2 cellular contexts compared by ENCODE assay signal in the genomic region with DNA sequence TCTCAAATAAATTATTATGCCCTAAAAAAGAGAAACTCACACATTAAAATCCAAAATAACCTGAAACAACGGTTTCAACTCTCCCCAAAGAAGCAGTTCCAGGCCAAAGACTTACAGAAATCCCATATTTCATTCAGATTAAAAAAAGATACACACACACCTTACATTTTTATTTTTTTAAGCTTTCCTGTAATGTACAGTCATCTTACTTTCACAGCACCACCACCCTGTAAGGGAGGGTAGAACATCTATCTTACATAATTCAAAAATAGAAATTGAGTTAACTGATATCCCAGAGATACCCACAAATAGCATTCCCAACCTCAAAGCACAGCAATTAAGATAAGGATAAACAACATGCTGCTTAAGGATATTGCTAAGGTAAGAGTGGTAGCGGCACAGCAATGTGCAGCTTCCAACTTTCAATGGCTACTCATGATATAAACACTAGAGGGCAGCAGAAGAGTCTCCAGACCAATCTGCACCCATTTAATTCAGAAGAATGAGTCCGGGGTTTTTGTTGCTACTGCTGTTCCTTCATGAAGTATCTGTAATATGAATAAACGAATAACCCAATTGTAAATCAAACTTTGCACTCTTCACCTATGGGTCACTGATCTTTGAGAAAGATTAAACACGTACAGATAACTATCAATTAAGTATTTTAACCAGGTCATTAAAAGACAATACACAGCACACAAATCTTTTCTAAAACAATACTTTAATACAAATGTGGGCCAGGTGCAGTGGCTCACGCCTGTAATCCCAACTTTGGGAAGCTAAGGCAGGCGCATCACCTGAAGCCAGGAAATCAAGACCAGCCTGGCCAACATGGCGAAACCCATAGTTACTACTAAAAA.
TF ChIP-seq lines count a peak whose summit lies in the region.

No MANE protein-coding gene starts in this region.

TF ChIP-seq in A549, 52 proteins besides CTCF, POLR2A, EP300 and RAD21 (continued from another document):
- TF ChIP-seq, protein P1, sequence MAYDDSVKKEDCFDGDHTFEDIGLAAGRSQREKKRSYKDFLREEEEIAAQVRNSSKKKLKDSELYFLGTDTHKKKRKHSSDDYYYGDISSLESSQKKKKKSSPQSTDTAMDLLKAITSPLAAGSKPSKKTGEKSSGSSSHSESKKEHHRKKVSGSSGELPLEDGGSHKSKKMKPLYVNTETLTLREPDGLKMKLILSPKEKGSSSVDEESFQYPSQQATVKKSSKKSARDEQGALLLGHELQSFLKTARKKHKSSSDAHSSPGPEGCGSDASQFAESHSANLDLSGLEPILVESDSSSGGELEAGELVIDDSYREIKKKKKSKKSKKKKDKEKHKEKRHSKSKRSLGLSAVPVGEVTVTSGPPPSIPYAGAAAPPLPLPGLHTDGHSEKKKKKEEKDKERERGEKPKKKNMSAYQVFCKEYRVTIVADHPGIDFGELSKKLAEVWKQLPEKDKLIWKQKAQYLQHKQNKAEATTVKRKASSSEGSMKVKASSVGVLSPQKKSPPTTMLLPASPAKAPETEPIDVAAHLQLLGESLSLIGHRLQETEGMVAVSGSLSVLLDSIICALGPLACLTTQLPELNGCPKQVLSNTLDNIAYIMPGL (CRISPR knock-in tag; IDR thresholded peaks at IDR 0.05; ENCODE audit: borderline replicate concordance): peak; percentile 36; the same call in 1 of the 2 replicates
- no peak for TF ChIP-seq HOXB13 (CRISPR knock-in tag; IDR thresholded peaks at IDR 0.05; ENCODE audit: low read depth)
- TF ChIP-seq NPAS2 (CRISPR knock-in tag; IDR thresholded peaks at IDR 0.05; ENCODE audit: borderline replicate concordance): no peak
- TF ChIP-seq HOXA7 (CRISPR knock-in tag; IDR thresholded peaks at IDR 0.05): 0 out of 2 replicates have a peak, but pooled peaks have one; percentile 28
- TF ChIP-seq JUN (IDR thresholded peaks at IDR 0.05): no peak
- TF ChIP-seq ATOH8 (CRISPR knock-in tag; IDR thresholded peaks at IDR 0.05; ENCODE audit: low read depth): no peak
- TF ChIP-seq NR3C1 (IDR thresholded peaks at IDR 0.05): no peak

TF ChIP-seq in GM12878, 131 proteins besides CTCF, POLR2A, EP300 and RAD21 (continued from another document):
- no peak for TF ChIP-seq ESRRA (IDR thresholded peaks at IDR 0.05; ENCODE audit: low read length)
- TF ChIP-seq YY1 (IDR thresholded peaks at IDR 0.05; ENCODE audit: low read depth, low read length): peak; percentile 61; the same call in 1 of the 2 replicates
- peak; percentile 43; the same call in 1 of the 2 replicates for TF ChIP-seq SMC3 (IDR thresholded peaks at IDR 0.05; ENCODE audit: borderline replicate concordance, low read length)
TF ChIP-seq in GM12878: peak in this region for 3.
